ENCODE assay signal across 14 cellular contexts in genomic region chr2:71856709-71857525, GRCh38.
DNase-seq lines count a peak whose midpoint lies in the region; ATAC-seq and TF ChIP-seq lines count a peak whose summit lies in the region.
"Had no signal": no experiment of that assay in that cellular context is flagged by ENCODE, and none has a peak within 500 bp of the region (broad histone marks: within the 10 kb centered on the region; RNA-seq: fewer than 3 reads in every experiment).

No MANE protein-coding gene starts in this region.

- TF ChIP-seq POLR2A in transverse colon (IDR thresholded peaks at IDR 0.05) = no peak

- intact Hi-C loops in right cardiac atrium (cut with DNase I) (no loop called here), transverse colon (cut with DNase I; ENCODE audit: low total_unique reads) (no loop called here)

- no peak for TF ChIP-seq CTCF in cardiac muscle cell (IDR thresholded peaks at IDR 0.05; ENCODE audit: low read depth, low read length)
- no peak for TF ChIP-seq CTCF in endothelial cell (IDR thresholded peaks at IDR 0.05; ENCODE audit: unreplicated experiment)
- TF ChIP-seq CTCF in transverse colon (IDR thresholded peaks at IDR 0.05) = no peak

- DNase-seq in cardiac muscle cell (ENCODE audit: low read depth in 1 of 2, low spot score in 1 of 2) (peak; percentile 29 to 56), right cardiac atrium (no peak), RPMI8226 (peak; percentile 40), endothelial cell (ENCODE audit: low spot score) (peak; percentile 30), renal cortical epithelial cell (ENCODE audit: low read depth) (peak; percentile 7), NCI-H1694 (lab: John Stamatoyannopoulos, UW) (no peak), transverse colon (no peak), NCI-H2029 (lab: John Stamatoyannopoulos, UW) (no peak)
- DNase-seq: activated CD8-positive, alpha-beta memory T cell treated with anti-CD3 and anti-CD28 coated beads, Interleukin-2, amount 10 ng/mL, durations not matched to agents 7 days and 5 days; lower lobe of right lung; NCI-H1436 treated with DMSO at 0.1 percent for 48 hours; NK-92 treated with Interleukin-12 subunit alpha and Interleukin-12 subunit beta, amount 100 ng/mL, for 24 hours; ovary; T-cell had no signal

- no peaks in the 10 kb centered on the region for H3K9me3 Mint-ChIP-seq in endothelial cell (ENCODE audit: unreplicated experiment)

- peaks cover 7% of the 10 kb centered on the region for H3K27me3 Mint-ChIP-seq in endothelial cell (ENCODE audit: unreplicated experiment)
- H3K27me3 Mint-ChIP-seq: activated CD8-positive, alpha-beta memory T cell treated with anti-CD3 and anti-CD28 coated beads, Interleukin-2, amount 10 ng/mL, durations not matched to agents 7 days and 5 days had no signal

- H3K4me1 ChIP-seq in cardiac muscle cell (ENCODE audit: low read depth) = no peaks in the 10 kb centered on the region
- H3K4me1 ChIP-seq in right cardiac atrium (ENCODE audit: control insufficient read depth, insufficient read depth, low read length) = no peaks in the 10 kb centered on the region
- peaks cover 0 to under 1% (median 0%) of the 10 kb centered on the region in 4 donors for H3K4me1 ChIP-seq in transverse colon
- H3K4me1 ChIP-seq: lower lobe of right lung had no signal

- 89% methylated on average over 10 of the region's 10 CpGs for WGBS in right cardiac atrium
- 76% methylated on average over 10 of the region's 10 CpGs; no CpG with 5 or more reads in 1 of the 2 donors for WGBS in transverse colon (ENCODE audit: low coverage in 1 of 2), 2 donors

- no peak for ATAC-seq in right cardiac atrium
- ATAC-seq: activated CD8-positive, alpha-beta memory T cell treated with anti-CD3 and anti-CD28 coated beads, Interleukin-2, amount 10 ng/mL, durations not matched to agents 7 days and 5 days; lower lobe of right lung; T-cell had no signal

- H3K27ac ChIP-seq in cardiac muscle cell = no peak overlapping the region
- no peak overlapping the region for H3K27ac ChIP-seq in right cardiac atrium (ENCODE audit: low read length)
- H3K27ac ChIP-seq in transverse colon = no peak overlapping the region
- H3K27ac ChIP-seq: lower lobe of right lung, ovary had no signal

- no peaks in the 10 kb centered on the region for H3K27me3 ChIP-seq in cardiac muscle cell
- no peaks in the 10 kb centered on the region for H3K27me3 ChIP-seq in right cardiac atrium (ENCODE audit: control insufficient read depth, insufficient read depth)
- H3K27me3 ChIP-seq in transverse colon = no peaks in the 10 kb centered on the region
- H3K27me3 ChIP-seq: ovary had no signal

- no peak overlapping the region for H3K4me3 ChIP-seq in cardiac muscle cell
- H3K4me3 ChIP-seq in right cardiac atrium (ENCODE audit: low read length) = no peak overlapping the region
- H3K4me3 ChIP-seq in transverse colon = no peak overlapping the region
- H3K4me3 ChIP-seq: lower lobe of right lung, ovary had no signal

- in situ Hi-C loops in transverse colon (cut with MboI; ENCODE audit: low pct_ligation_motif_present in 1 of 4, low pct_unique_long_range_greater_than_20kb in 1 of 4, low sequenced_read_pairs in 3 of 4) = no loop called here

- H3K4me1 Mint-ChIP-seq in endothelial cell (ENCODE audit: unreplicated experiment) = no peaks in the 10 kb centered on the region
- H3K4me1 Mint-ChIP-seq: activated CD8-positive, alpha-beta memory T cell treated with anti-CD3 and anti-CD28 coated beads, Interleukin-2, amount 10 ng/mL, durations not matched to agents 7 days and 5 days; T-cell had no signal

- H3K9me3 ChIP-seq in cardiac muscle cell (ENCODE audit: low read depth) (no peaks in the 10 kb centered on the region), right cardiac atrium (ENCODE audit: control insufficient read depth, low read length) (no peaks in the 10 kb centered on the region), transverse colon (no peaks in the 10 kb centered on the region)
- H3K9me3 ChIP-seq: ovary had no signal

- no peak overlapping the region for H3K27ac Mint-ChIP-seq in endothelial cell (ENCODE audit: unreplicated experiment)
- H3K27ac Mint-ChIP-seq: activated CD8-positive, alpha-beta memory T cell treated with anti-CD3 and anti-CD28 coated beads, Interleukin-2, amount 10 ng/mL, durations not matched to agents 7 days and 5 days; T-cell had no signal

- no peak for TF ChIP-seq EP300 in transverse colon (IDR thresholded peaks at IDR 0.05; ENCODE audit: low read depth)

- H3K36me3 ChIP-seq in cardiac muscle cell (no peaks in the 10 kb centered on the region), transverse colon (no peaks in the 10 kb centered on the region)
- H3K36me3 ChIP-seq: lower lobe of right lung, ovary had no signal

- peaks cover 13% of the 10 kb centered on the region for H3K36me3 Mint-ChIP-seq in endothelial cell (ENCODE audit: low read depth, unreplicated experiment)
- H3K36me3 Mint-ChIP-seq: activated CD8-positive, alpha-beta memory T cell treated with anti-CD3 and anti-CD28 coated beads, Interleukin-2, amount 10 ng/mL, durations not matched to agents 7 days and 5 days; T-cell had no signal

- no peak overlapping the region for H3K4me3 Mint-ChIP-seq in endothelial cell (ENCODE audit: unreplicated experiment)
- H3K4me3 Mint-ChIP-seq: activated CD8-positive, alpha-beta memory T cell treated with anti-CD3 and anti-CD28 coated beads, Interleukin-2, amount 10 ng/mL, durations not matched to agents 7 days and 5 days; T-cell had no signal

Comparison
In these comparisons a context has a peak if more than half of its experiments do, and no peak if none do; other contexts are left out.
1. DNase-seq: peak in cardiac muscle cell (2 of 2), RPMI8226 (single experiment), endothelial cell (single experiment) and renal cortical epithelial cell (single experiment); none in right cardiac atrium (0 of 3), NCI-H1694 (single experiment), transverse colon (single experiment) and NCI-H2029 (single experiment).